ENCODE assay signal across 1 cellular context in genomic region chr10:119103687-119104652, GRCh38.
TF ChIP-seq lines count a peak whose summit lies in the region.

DENND10 (plus strand) TSS chr10:119104113; CDS start chr10:119104143, 30 bp downstream.

TF ChIP-seq in HepG2, 621 proteins besides CTCF, POLR2A, EP300 and RAD21 (continued from another document and continues in another):
- TF ChIP-seq, protein P1, sequence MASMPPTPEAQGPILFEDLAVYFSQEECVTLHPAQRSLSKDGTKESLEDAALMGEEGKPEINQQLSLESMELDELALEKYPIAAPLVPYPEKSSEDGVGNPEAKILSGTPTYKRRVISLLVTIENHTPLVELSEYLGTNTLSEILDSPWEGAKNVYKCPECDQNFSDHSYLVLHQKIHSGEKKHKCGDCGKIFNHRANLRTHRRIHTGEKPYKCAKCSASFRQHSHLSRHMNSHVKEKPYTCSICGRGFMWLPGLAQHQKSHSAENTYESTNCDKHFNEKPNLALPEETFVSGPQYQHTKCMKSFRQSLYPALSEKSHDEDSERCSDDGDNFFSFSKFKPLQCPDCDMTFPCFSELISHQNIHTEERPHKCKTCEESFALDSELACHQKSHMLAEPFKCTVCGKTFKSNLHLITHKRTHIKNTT (CRISPR knock-in tag; IDR thresholded peaks at IDR 0.05) = no peak
- TF ChIP-seq ZFP41 (CRISPR knock-in tag; IDR thresholded peaks at IDR 0.05; ENCODE audit: borderline replicate concordance) (no peak), ZNF644 (CRISPR knock-in tag; IDR thresholded peaks at IDR 0.05; ENCODE audit: low read depth) (no peak), KLF13 (CRISPR knock-in tag; IDR thresholded peaks at IDR 0.05) (no peak), KLF11 (CRISPR knock-in tag; IDR thresholded peaks at IDR 0.05) (no peak), ARNT2 (CRISPR knock-in tag; IDR thresholded peaks at IDR 0.05; ENCODE audit: low read depth) (0 out of 2 replicates have a peak, but pooled peaks have one; percentile 37), POGK (CRISPR knock-in tag; conservative IDR thresholded peaks at IDR 0.05) (0 out of 2 replicates have a peak, but pooled peaks have one; percentile 28), ZNF256 (CRISPR knock-in tag; conservative IDR thresholded peaks at IDR 0.05) (no peak), NFIC (IDR thresholded peaks at IDR 0.05; ENCODE audit: low read length) (no peak), ZNF468 (CRISPR knock-in tag; IDR thresholded peaks at IDR 0.05) (no peak), PATZ1 (CRISPR knock-in tag; IDR thresholded peaks at IDR 0.05) (peak; percentile 59), SPEN (CRISPR knock-in tag; IDR thresholded peaks at IDR 0.05; ENCODE audit: low read depth) (peak; percentile 74), RELA (CRISPR knock-in tag; IDR thresholded peaks at IDR 0.05) (no peak), ZFP1 (CRISPR knock-in tag; IDR thresholded peaks at IDR 0.05) (no peak; the same call in 1 of the 2 replicates), ZBTB10 (CRISPR knock-in tag; IDR thresholded peaks at IDR 0.05; ENCODE audit: borderline replicate concordance) (no peak), HOXA9 (CRISPR knock-in tag; IDR thresholded peaks at IDR 0.05; ENCODE audit: borderline replicate concordance) (no peak), HOXD1 (CRISPR knock-in tag; IDR thresholded peaks at IDR 0.05) (peak; percentile 55; the same call in 1 of the 2 replicates), NONO (IDR thresholded peaks at IDR 0.05) (no peak), NONO (CRISPR knock-in tag; conservative IDR thresholded peaks at IDR 0.05) (no peak), NCOR1 (IDR thresholded peaks at IDR 0.05; ENCODE audit: borderline replicate concordance, low read length) (no peak), RXRB (CRISPR knock-in tag; IDR thresholded peaks at IDR 0.05; ENCODE audit: borderline replicate concordance) (0 out of 2 replicates have a peak, but pooled peaks have one; percentile 25), TBX3 (IDR thresholded peaks at IDR 0.05; ENCODE audit: borderline replicate concordance) (no peak), POLR2AphosphoS5 (IDR thresholded peaks at IDR 0.05; ENCODE audit: low read depth, low read length) (peak; percentile 86), TEAD3 (CRISPR knock-in tag; optimal IDR thresholded peaks at IDR 0.05; ENCODE audit: borderline replicate concordance) (peak; percentile 17), KLF6 (CRISPR knock-in tag; IDR thresholded peaks at IDR 0.05) (peak; percentile 56; the same call in 1 of the 2 replicates), ZNF44 (CRISPR knock-in tag; IDR thresholded peaks at IDR 0.05) (no peak), MIER3 (CRISPR knock-in tag; IDR thresholded peaks at IDR 0.05; ENCODE audit: borderline replicate concordance) (no peak; the same call in 1 of the 2 replicates), ZNF746 (CRISPR knock-in tag; IDR thresholded peaks at IDR 0.05) (no peak), KMT2B (CRISPR knock-in tag; IDR thresholded peaks at IDR 0.05) (peak; percentile 41; the same call in 1 of the 2 replicates), GABPB1 (CRISPR knock-in tag; IDR thresholded peaks at IDR 0.05) (peak; percentile 65; the same call in 1 of the 2 replicates), ZNF383 (CRISPR knock-in tag; IDR thresholded peaks at IDR 0.05; ENCODE audit: borderline replicate concordance) (no peak), ATF7-NPFF (CRISPR knock-in tag; IDR thresholded peaks at IDR 0.05; ENCODE audit: low read depth) (peak; percentile 67; the same call in 1 of the 2 replicates), TCF12 (IDR thresholded peaks at IDR 0.05) (no peak), TCF12 (CRISPR knock-in tag; IDR thresholded peaks at IDR 0.05) (no peak), ZNF569 (CRISPR knock-in tag; IDR thresholded peaks at IDR 0.05; ENCODE audit: borderline replicate concordance) (no peak), XBP1 (CRISPR knock-in tag; IDR thresholded peaks at IDR 0.05) (no peak), MIXL1 (CRISPR knock-in tag; IDR thresholded peaks at IDR 0.05) (no peak), MBD4 (IDR thresholded peaks at IDR 0.05; ENCODE audit: borderline replicate concordance, low read length) (no peak), NR3C1 (CRISPR knock-in tag; IDR thresholded peaks at IDR 0.05) (no peak), CEBPB (IDR thresholded peaks at IDR 0.05; ENCODE audit: borderline replicate concordance, low read depth, low read length) (no peak), TOPORS (CRISPR knock-in tag; IDR thresholded peaks at IDR 0.05) (no peak), POGZ (CRISPR knock-in tag; IDR thresholded peaks at IDR 0.05) (no peak; the same call in 1 of the 2 replicates), ZNF747 (CRISPR knock-in tag; IDR thresholded peaks at IDR 0.05; ENCODE audit: borderline replicate concordance) (no peak), ZNF768 (CRISPR knock-in tag; IDR thresholded peaks at IDR 0.05) (peak; percentile 62; the same call in 1 of the 2 replicates), ZC3H4 (CRISPR knock-in tag; IDR thresholded peaks at IDR 0.05; ENCODE audit: borderline replicate concordance) (no peak), IRF1 (CRISPR knock-in tag; IDR thresholded peaks at IDR 0.05; ENCODE audit: low read depth) (no peak), SP4 (CRISPR knock-in tag; IDR thresholded peaks at IDR 0.05) (peak; percentile 85; the same call in 1 of the 2 replicates), YEATS4 (CRISPR knock-in tag; IDR thresholded peaks at IDR 0.05; ENCODE audit: borderline replicate concordance) (peak; percentile 73; the same call in 1 of the 2 replicates), GLI4 (CRISPR knock-in tag; IDR thresholded peaks at IDR 0.05; ENCODE audit: borderline replicate concordance) (0 out of 2 replicates have a peak, but pooled peaks have one; percentile 64), HNF4G (IDR thresholded peaks at IDR 0.05; ENCODE audit: borderline replicate concordance, low read depth, low read length) (no peak), HNF4G (CRISPR knock-in tag; IDR thresholded peaks at IDR 0.05; ENCODE audit: borderline replicate concordance, low read depth) (no peak), MXI1 (IDR thresholded peaks at IDR 0.05; ENCODE audit: borderline replicate concordance, low read depth, low read length) (no peak), ZNF441 (CRISPR knock-in tag; IDR thresholded peaks at IDR 0.05; ENCODE audit: borderline replicate concordance) (peak; percentile 56; the same call in 1 of the 2 replicates), SMYD3 (CRISPR knock-in tag; IDR thresholded peaks at IDR 0.05) (no peak), ZNF776 (CRISPR knock-in tag; IDR thresholded peaks at IDR 0.05) (no peak)
- TF ChIP-seq, protein P2, sequence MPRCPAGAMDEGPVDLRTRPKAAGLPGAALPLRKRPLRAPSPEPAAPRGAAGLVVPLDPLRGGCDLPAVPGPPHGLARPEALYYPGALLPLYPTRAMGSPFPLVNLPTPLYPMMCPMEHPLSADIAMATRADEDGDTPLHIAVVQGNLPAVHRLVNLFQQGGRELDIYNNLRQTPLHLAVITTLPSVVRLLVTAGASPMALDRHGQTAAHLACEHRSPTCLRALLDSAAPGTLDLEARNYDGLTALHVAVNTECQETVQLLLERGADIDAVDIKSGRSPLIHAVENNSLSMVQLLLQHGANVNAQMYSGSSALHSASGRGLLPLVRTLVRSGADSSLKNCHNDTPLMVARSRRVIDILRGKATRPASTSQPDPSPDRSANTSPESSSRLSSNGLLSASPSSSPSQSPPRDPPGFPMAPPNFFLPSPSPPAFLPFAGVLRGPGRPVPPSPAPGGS (CRISPR knock-in tag; IDR thresholded peaks at IDR 0.05) = peak; percentile 81; the same call in 1 of the 2 replicates
- TF ChIP-seq, protein P3, sequence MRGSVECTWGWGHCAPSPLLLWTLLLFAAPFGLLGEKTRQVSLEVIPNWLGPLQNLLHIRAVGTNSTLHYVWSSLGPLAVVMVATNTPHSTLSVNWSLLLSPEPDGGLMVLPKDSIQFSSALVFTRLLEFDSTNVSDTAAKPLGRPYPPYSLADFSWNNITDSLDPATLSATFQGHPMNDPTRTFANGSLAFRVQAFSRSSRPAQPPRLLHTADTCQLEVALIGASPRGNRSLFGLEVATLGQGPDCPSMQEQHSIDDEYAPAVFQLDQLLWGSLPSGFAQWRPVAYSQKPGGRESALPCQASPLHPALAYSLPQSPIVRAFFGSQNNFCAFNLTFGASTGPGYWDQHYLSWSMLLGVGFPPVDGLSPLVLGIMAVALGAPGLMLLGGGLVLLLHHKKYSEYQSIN (CRISPR knock-in tag; IDR thresholded peaks at IDR 0.05; ENCODE audit: borderline replicate concordance) = no peak
- TF ChIP-seq, protein P4, sequence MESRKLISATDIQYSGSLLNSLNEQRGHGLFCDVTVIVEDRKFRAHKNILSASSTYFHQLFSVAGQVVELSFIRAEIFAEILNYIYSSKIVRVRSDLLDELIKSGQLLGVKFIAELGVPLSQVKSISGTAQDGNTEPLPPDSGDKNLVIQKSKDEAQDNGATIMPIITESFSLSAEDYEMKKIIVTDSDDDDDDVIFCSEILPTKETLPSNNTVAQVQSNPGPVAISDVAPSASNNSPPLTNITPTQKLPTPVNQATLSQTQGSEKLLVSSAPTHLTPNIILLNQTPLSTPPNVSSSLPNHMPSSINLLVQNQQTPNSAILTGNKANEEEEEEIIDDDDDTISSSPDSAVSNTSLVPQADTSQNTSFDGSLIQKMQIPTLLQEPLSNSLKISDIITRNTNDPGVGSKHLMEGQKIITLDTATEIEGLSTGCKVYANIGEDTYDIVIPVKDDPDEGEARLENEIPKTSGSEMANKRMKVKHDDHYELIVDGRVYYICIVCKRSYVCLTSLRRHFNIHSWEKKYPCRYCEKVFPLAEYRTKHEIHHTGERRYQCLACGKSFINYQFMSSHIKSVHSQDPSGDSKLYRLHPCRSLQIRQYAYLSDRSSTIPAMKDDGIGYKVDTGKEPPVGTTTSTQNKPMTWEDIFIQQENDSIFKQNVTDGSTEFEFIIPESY (CRISPR knock-in tag; IDR thresholded peaks at IDR 0.05) = no peak
- TF ChIP-seq, protein P5, sequence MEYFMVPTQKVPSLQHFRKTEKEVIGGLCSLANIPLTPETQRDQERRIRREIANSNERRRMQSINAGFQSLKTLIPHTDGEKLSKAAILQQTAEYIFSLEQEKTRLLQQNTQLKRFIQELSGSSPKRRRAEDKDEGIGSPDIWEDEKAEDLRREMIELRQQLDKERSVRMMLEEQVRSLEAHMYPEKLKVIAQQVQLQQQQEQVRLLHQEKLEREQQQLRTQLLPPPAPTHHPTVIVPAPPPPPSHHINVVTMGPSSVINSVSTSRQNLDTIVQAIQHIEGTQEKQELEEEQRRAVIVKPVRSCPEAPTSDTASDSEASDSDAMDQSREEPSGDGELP (IDR thresholded peaks at IDR 0.05; ENCODE audit: borderline replicate concordance, low read depth) = peak; percentile 59; the same call in 1 of the 2 replicates
- TF ChIP-seq, protein P6, sequence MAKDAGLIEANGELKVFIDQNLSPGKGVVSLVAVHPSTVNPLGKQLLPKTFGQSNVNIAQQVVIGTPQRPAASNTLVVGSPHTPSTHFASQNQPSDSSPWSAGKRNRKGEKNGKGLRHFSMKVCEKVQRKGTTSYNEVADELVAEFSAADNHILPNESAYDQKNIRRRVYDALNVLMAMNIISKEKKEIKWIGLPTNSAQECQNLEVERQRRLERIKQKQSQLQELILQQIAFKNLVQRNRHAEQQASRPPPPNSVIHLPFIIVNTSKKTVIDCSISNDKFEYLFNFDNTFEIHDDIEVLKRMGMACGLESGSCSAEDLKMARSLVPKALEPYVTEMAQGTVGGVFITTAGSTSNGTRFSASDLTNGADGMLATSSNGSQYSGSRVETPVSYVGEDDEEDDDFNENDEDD (CRISPR knock-in tag; IDR thresholded peaks at IDR 0.05; ENCODE audit: borderline replicate concordance) = no peak
